ENCODE assay signal across 8 cellular contexts in the genomic region with DNA sequence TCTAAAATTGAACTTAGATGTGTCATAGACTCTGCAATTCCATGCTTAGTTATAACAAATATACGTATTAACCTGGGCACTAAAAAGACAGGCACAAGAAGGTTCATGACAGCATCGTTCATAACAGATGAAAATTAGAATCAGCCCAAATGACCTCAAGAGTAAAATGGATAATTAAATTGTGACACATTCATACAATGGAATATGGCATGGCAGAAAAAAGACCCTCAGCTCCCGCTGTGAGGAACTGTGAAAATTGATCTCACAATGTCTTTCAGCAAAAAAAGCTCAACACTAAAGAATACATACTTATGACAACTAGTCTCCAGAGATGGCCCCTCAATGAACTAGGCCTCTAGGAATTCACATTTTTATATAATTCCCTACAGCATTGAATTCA.
"Had no signal": no experiment of that assay in that cellular context is flagged by ENCODE, and none has a peak within 500 bp of the region (broad histone marks: within the 10 kb centered on the region; RNA-seq: fewer than 3 reads in every experiment).

No MANE protein-coding gene starts in this region.

- H3K9me3 ChIP-seq: HAP-1 had no signal

- H2AFZ ChIP-seq: GM23248, GM23338 had no signal

- H3K4me3 ChIP-seq: GM23248, GM23338, HAP-1 had no signal

- H3K4me2 ChIP-seq: GM23338 had no signal

- H3K9ac ChIP-seq: GM23248 had no signal

- H3K27ac ChIP-seq: GM23248 had no signal

- H3K36me3 ChIP-seq: HAP-1 had no signal

- DNase-seq: GM23248, GOT3, H7, H9, HCEC 1CT, HFFc6 had no signal
